ENCODE assay signal across 8 cellular contexts in genomic region chr19:45927565-45928261, GRCh38. TPM values are rescaled to one million over a fixed set of nuclear protein-coding genes. Genes with fewer than 3 reads are reported as not detected.
DNase-seq lines count a peak whose midpoint lies in the region; ATAC-seq, FAIRE-seq and TF ChIP-seq lines count a peak whose summit lies in the region.

No MANE protein-coding gene starts in this region.

- peak overlapping the region; percentile 18 for H3K4me3 ChIP-seq in HFF-Myc (replicated peaks; ENCODE audit: low read depth, low read length)
- no peak overlapping the region for H3K4me3 ChIP-seq in small intestine (ENCODE audit: low read depth in 1 of 2, low read length in 2 of 2)

- no peak for TF ChIP-seq CTCF in HFF-Myc (IDR thresholded peaks at IDR 0.05; ENCODE audit: low read depth, low read length, missing control alignments)

- H3K27ac ChIP-seq in small intestine (ENCODE audit: low read depth in 1 of 2, low read length in 1 of 2): no peak overlapping the region

- H3K27me3 ChIP-seq in small intestine (ENCODE audit: control insufficient read depth in 2 of 2, insufficient read depth in 2 of 2, low read length in 2 of 2): no peaks in the 10 kb centered on the region

- H3K4me1 ChIP-seq in small intestine (ENCODE audit: control insufficient read depth in 2 of 2, insufficient read depth in 1 of 2, low read depth in 1 of 2, low read length in 1 of 2): peaks cover 0 to 2% of the 10 kb centered on the region in 2 donors

- peak; percentile 98 for DNase-seq in DMS53 (lab: John Stamatoyannopoulos, UW)
- DNase-seq in HFF-Myc (ENCODE audit: extremely low read depth, low read depth): peak; percentile 86
- DNase-seq in NCI-H2081 (lab: John Stamatoyannopoulos, UW): peak; percentile 94
- peak; percentile 73 for DNase-seq in T-helper 22 cell (ENCODE audit: low read depth)
- peak; percentile 93 for DNase-seq in astrocyte of the hippocampus (ENCODE audit: low read depth, low spot score)
- DNase-seq in iPS DF 4.7 (ENCODE audit: extremely low read depth, low spot score): peak; percentile 97
- DNase-seq in small intestine: peak; percentile 92

- H3K36me3 ChIP-seq in small intestine (ENCODE audit: control insufficient read depth in 2 of 2, insufficient read depth in 2 of 2, low read length in 2 of 2): no peaks in the 10 kb centered on the region

- WGBS in small intestine, 3 donors: 9 to 12% (median 12%) methylated on average over 33 of the region's 33 CpGs

- H3K9me3 ChIP-seq in small intestine (ENCODE audit: control insufficient read depth, low read depth): no peaks in the 10 kb centered on the region

- ATAC-seq in HG03521 (IDR thresholded peaks at IDR 0.05; ENCODE audit: unreplicated experiment): no peak

- no peak for FAIRE-seq in small intestine (lab: Jason Lieb, UNC)

RNA-seq across cellular contexts. Expression of gene NANOS2, which starts 13.1 kb away (rescaled TPM):
- not detected for polyA plus RNA-seq in small intestine

RNA-seq across cellular contexts. Expression of gene MYPOP, which starts 25.3 kb away (rescaled TPM):
- polyA plus RNA-seq in small intestine: 10 to 100 TPM in 1 of 3 donors, 1 to 10 TPM in 2; 4.8 to 10.7 (median 7.3) TPM

RNA-seq across cellular contexts. Expression of gene IRF2BP1, which starts 41.8 kb away (rescaled TPM):
- 10 to 100 TPM; 14.5 to 16.7 (median 14.6) TPM for polyA plus RNA-seq in small intestine

RNA-seq across cellular contexts. Expression of gene NOVA2, which starts 46.0 kb away (rescaled TPM):
- 1 to 10 TPM in 1 of 3 donors, under 1 TPM in 2; under 0.01 to 2.0 (median 0.27) TPM for polyA plus RNA-seq in small intestine
